In the genomic region with DNA sequence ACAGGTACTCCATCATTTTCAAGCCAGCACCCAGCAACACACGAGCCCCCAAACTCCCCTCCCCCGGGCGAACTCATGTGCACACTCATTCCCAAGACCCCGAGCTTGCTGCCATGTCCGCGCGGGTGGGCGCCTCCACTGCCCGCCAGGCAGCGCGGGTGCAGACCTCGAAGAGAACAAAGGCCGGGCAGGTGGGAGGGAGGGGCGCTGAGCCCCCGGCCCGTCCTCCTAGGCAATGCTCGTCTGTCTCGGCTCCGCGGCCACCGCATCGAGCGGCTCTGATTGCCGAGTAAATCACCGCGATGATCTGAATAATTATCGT, we compare ENCODE assay signal across 11 cellular contexts.
DNase-seq lines count a peak whose midpoint lies in the region; ATAC-seq and TF ChIP-seq lines count a peak whose summit lies in the region.
"Had no signal": no experiment of that assay in that cellular context is flagged by ENCODE, and none has a peak within 500 bp of the region (broad histone marks: within the 10 kb centered on the region; RNA-seq: fewer than 3 reads in every experiment).

No MANE protein-coding gene starts in this region.

- H3K4me1 ChIP-seq in ACC112 (ENCODE audit: control insufficient read depth, insufficient read depth, low read length, unreplicated experiment) = peaks cover 40% of the 10 kb centered on the region
- H3K4me1 ChIP-seq in DND-41 (ENCODE audit: insufficient read depth, low read length) = peaks cover 33% of the 10 kb centered on the region

- no peaks in the 10 kb centered on the region for H3K9me3 Mint-ChIP-seq in activated naive CD8-positive, alpha-beta T cell (ENCODE audit: low read depth)

- DNase-seq in DND-41 = no peak
- peak; percentile 65 for DNase-seq in left kidney (ENCODE audit: low read depth, low spot score)
- no peak for DNase-seq in NOMO-1 treated with dmso at 0.1 percent for 144 hours (lab: John Stamatoyannopoulos, UW; ENCODE audit: unreplicated experiment)
- DNase-seq in Ammon's horn (ENCODE audit: low spot score) = no peak
- DNase-seq in NCI-H82 (lab: John Stamatoyannopoulos, UW) = no peak
- DNase-seq: activated CD4-positive, CD25-positive, alpha-beta regulatory T cell; SHP77 treated with DMSO at 0.1 percent for 48 hours had no signal

- peak overlapping the region; percentile 91 for H3K4me3 Mint-ChIP-seq in activated naive CD8-positive, alpha-beta T cell

- H3K36me3 Mint-ChIP-seq in activated naive CD8-positive, alpha-beta T cell = no peaks in the 10 kb centered on the region

- no peak overlapping the region for H3K27ac Mint-ChIP-seq in activated naive CD8-positive, alpha-beta T cell

- no peak for TF ChIP-seq CTCF in DND-41 (IDR thresholded peaks at IDR 0.05; ENCODE audit: borderline replicate concordance, extremely low read depth, low read length, poor library complexity, severe bottlenecking)

- no peaks in the 10 kb centered on the region for H3K9me3 ChIP-seq in DND-41 (ENCODE audit: insufficient read depth, low read length, severe bottlenecking)
- H3K9me3 ChIP-seq: mucosa of descending colon had no signal

- H4K20me1 ChIP-seq in DND-41 (ENCODE audit: insufficient read depth, low read length) = no peaks in the 10 kb centered on the region

- H3K27me3 Mint-ChIP-seq in activated naive CD8-positive, alpha-beta T cell = no peaks in the 10 kb centered on the region

- H2AFZ ChIP-seq in ACC112 (ENCODE audit: low read length, unreplicated experiment) = no peak overlapping the region
- no peak overlapping the region for H2AFZ ChIP-seq in DND-41 (ENCODE audit: low read depth, low read length)

- H3K9ac ChIP-seq in DND-41 (ENCODE audit: low read depth, low read length) = no peak overlapping the region

- H3K79me2 ChIP-seq in ACC112 (ENCODE audit: control insufficient read depth, insufficient read depth, low read length, unreplicated experiment) (no peaks in the 10 kb centered on the region), DND-41 (ENCODE audit: insufficient read depth, low read length) (no peaks in the 10 kb centered on the region)

- no peak overlapping the region for H3K4me2 ChIP-seq in DND-41 (ENCODE audit: insufficient read depth, low read length)

- H3K27me3 ChIP-seq in ACC112 (ENCODE audit: insufficient read depth, low read length) = no peaks in the 10 kb centered on the region
- no peaks in the 10 kb centered on the region for H3K27me3 ChIP-seq in DND-41 (ENCODE audit: insufficient read depth, low read length, poor library complexity)

- H3K4me3 ChIP-seq in ACC112 (ENCODE audit: low read depth, low read length) (0 out of 2 replicates have a peak overlapping the region, but pooled peaks have one; percentile 76), DND-41 (ENCODE audit: low read depth in 1 of 2, low read length in 2 of 2) (no peak overlapping the region)
- H3K4me3 ChIP-seq: mucosa of descending colon had no signal

- H3K4me1 Mint-ChIP-seq in activated naive CD8-positive, alpha-beta T cell (ENCODE audit: low read depth) = peaks cover 37% of the 10 kb centered on the region

- no peak for ATAC-seq in DND-41 (ENCODE audit: insufficient read depth, low read depth)
- ATAC-seq in HG03378 (IDR thresholded peaks at IDR 0.05; ENCODE audit: unreplicated experiment) = no peak

- no peaks in the 10 kb centered on the region for H3K36me3 ChIP-seq in ACC112 (ENCODE audit: insufficient read depth, low read length)
- no peaks in the 10 kb centered on the region for H3K36me3 ChIP-seq in DND-41 (ENCODE audit: insufficient read depth, low read length)

- H3K27ac ChIP-seq in ACC112 (ENCODE audit: low read depth, low read length) = no peak overlapping the region
- H3K27ac ChIP-seq in DND-41 (ENCODE audit: low read length) = peak overlapping the region; percentile 42
